In genomic region chr15:67928666-67929065, GRCh38 we compare ENCODE assay signal across 12 cellular contexts.
"Had no signal": no experiment of that assay in that cellular context is flagged by ENCODE, and none has a peak within 500 bp of the region (broad histone marks: within the 10 kb centered on the region; RNA-seq: fewer than 3 reads in every experiment).

No MANE protein-coding gene starts in this region.

- H3K9me3 ChIP-seq: mucosa of descending colon, neutrophil had no signal

- H3K27ac ChIP-seq: neutrophil had no signal

- H3K36me3 ChIP-seq: neutrophil had no signal

- H3K4me3 ChIP-seq: mucosa of descending colon had no signal

- ATAC-seq: activated T-helper 17 cell treated with anti-CD3 and anti-CD28 coated beads, Interleukin-2, amount 50 U/mL, for 72 hours; esophagus mucosa; mucosa of descending colon; naive thymus-derived CD8-positive, alpha-beta T cell had no signal

- DNase-seq: activated CD4-positive, alpha-beta T cell treated with anti-CD3 and anti-CD28 coated beads, Interleukin-2, amount 50 U/mL, for 4 hours; activated CD4-positive, CD25-positive, alpha-beta regulatory T cell treated with anti-CD3 and anti-CD28 coated beads, Interleukin-2, amount 50 U/mL, for 72 hours; activated naive CD4-positive, alpha-beta T cell treated with anti-CD3 and anti-CD28 coated beads, Interleukin-2, amount 10 ng/mL, durations not matched to agents 7 days and 5 days; immature natural killer cell; mucosa of descending colon; naive thymus-derived CD8-positive, alpha-beta T cell; small intestine; stimulated activated CD4-positive, alpha-beta T cell treated with anti-CD3 and anti-CD28 coated beads, Interleukin-4, amount 100 ng/mL, for 4 hours; stimulated activated CD8-positive, alpha-beta memory T cell treated with anti-CD3 and anti-CD28 coated beads, Interleukin-4, amount 100 ng/mL, for 48 hours had no signal

- H3K27me3 ChIP-seq: neutrophil had no signal
